8 cellular contexts compared by ENCODE assay signal in genomic region chr7:74606101-74606908, GRCh38. TPM values are rescaled to one million over a fixed set of nuclear protein-coding genes. Genes with fewer than 3 reads are reported as not detected.
DNase-seq lines count a peak whose midpoint lies in the region; FAIRE-seq and TF ChIP-seq lines count a peak whose summit lies in the region.

No MANE protein-coding gene starts in this region.

- no peak overlapping the region for H3K9ac ChIP-seq in mammary epithelial cell (ENCODE audit: insufficient read depth, low read length)
- H3K9ac ChIP-seq in kidney (ENCODE audit: low read length in 2 of 2) = peak overlapping the region in 1 of 2 donors; percentile 48

- no peaks in the 10 kb centered on the region for H4K20me1 ChIP-seq in mammary epithelial cell (ENCODE audit: insufficient read depth, low read length)

- H3K4me3 ChIP-seq in HL-60 (replicated peaks; ENCODE audit: insufficient read depth, low read length) = peak overlapping the region; percentile 25
- H3K4me3 ChIP-seq in mammary epithelial cell (replicated peaks in 1 of 3; ENCODE audit: insufficient read depth in 1 of 3, low read depth in 2 of 3, low read length in 3 of 3) = peak overlapping the region in 1 of 3 experiments; percentile 6
- H3K4me3 ChIP-seq in kidney (ENCODE audit: low read length in 2 of 2) = peak overlapping the region; percentile 39 to 60

- peak overlapping the region; percentile 34 for H2AFZ ChIP-seq in mammary epithelial cell (ENCODE audit: low read depth, low read length)

- H3K9me3 ChIP-seq in mammary epithelial cell (replicated peaks; ENCODE audit: insufficient read depth, low read length) (no peaks in the 10 kb centered on the region), kidney (ENCODE audit: control insufficient read depth in 1 of 2, low read length in 2 of 2) (no peaks in the 10 kb centered on the region)

- H3K27ac Mint-ChIP-seq in T-helper 2 cell treated with Interferon-gamma antibody and Interleukin-4, amounts not matched to agents 5 μg/mL and 100 μg/mL, for 36 hours = no peak overlapping the region

- dilution Hi-C loops in mammary epithelial cell (cut with HindIII; ENCODE audit: low sequenced_read_pairs) = no loop called here

- no peak for FAIRE-seq in kidney (lab: Jason Lieb, UNC)

- no peak overlapping the region for H3K27ac ChIP-seq in HL-60 (replicated peaks)
- no peak overlapping the region for H3K27ac ChIP-seq in mammary epithelial cell (ENCODE audit: insufficient read depth, low read depth, low read length)
- peak overlapping the region in 1 of 2 donors; percentile 32 for H3K27ac ChIP-seq in kidney (ENCODE audit: low read depth in 2 of 2, low read length in 2 of 2)

- DNase-seq in EL (peak; percentile 57), HL-60 (ENCODE audit: low read depth in 1 of 2, low spot score in 1 of 2) (peak in 1 of 2 experiments; percentile 23), mammary epithelial cell (no peak), kidney (peak; percentile 80), midbrain (lab: John Stamatoyannopoulos, UW) (no peak), inferior parietal cortex (ENCODE audit: extremely low spot score) (no peak)
- DNase-seq in T-helper 2 cell treated with Interferon-gamma antibody and Interleukin-4, amounts not matched to agents 5 μg/mL and 100 μg/mL, for 36 hours (ENCODE audit: low spot score) = peak; percentile 50
- peak; percentile 41 for DNase-seq in stimulated activated CD4-positive, alpha-beta T cell treated with anti-CD3 and anti-CD28 coated beads, Interleukin-4, amount 100 ng/mL, for 24 hours

- no peaks in the 10 kb centered on the region for H3K9me3 Mint-ChIP-seq in T-helper 2 cell treated with Interferon-gamma antibody and Interleukin-4, amounts not matched to agents 5 μg/mL and 100 μg/mL, for 36 hours

- TF ChIP-seq CTCF in HL-60 (IDR thresholded peaks at IDR 0.05; ENCODE audit: insufficient read depth, low read length) (no peak), mammary epithelial cell (conservative IDR thresholded peaks at IDR 0.05 in 1 of 2, IDR thresholded peaks at IDR 0.05 in 1 of 2; ENCODE audit: extremely low read depth in 1 of 2, insufficient read depth in 1 of 2, low read depth in 1 of 2, low read length in 2 of 2) (no peak), kidney (IDR thresholded peaks at IDR 0.05; ENCODE audit: borderline replicate concordance, extremely low read depth, insufficient read depth) (no peak)

- peak overlapping the region; percentile 64 for H3K4me3 Mint-ChIP-seq in T-helper 2 cell treated with Interferon-gamma antibody and Interleukin-4, amounts not matched to agents 5 μg/mL and 100 μg/mL, for 36 hours

- CTCF ChIA-PET in mammary epithelial cell (lab: Charles Lee; ENCODE audit: low non-redundant PET) = interaction anchor here (0.5 kb wide), 1 partner anchor 23 kb away, joined by 3 read pairs; no protein-coding TSS in a partner anchor

- peaks cover 20% of the 10 kb centered on the region for H3K4me1 ChIP-seq in mammary epithelial cell (ENCODE audit: insufficient read depth, low read length)
- peaks cover 0 to 3% of the 10 kb centered on the region in 2 donors for H3K4me1 ChIP-seq in kidney (ENCODE audit: control insufficient read depth in 1 of 2, insufficient read depth in 1 of 2, low read depth in 1 of 2, low read length in 2 of 2)

- in situ Hi-C loops in mammary epithelial cell (cut with MboI; ENCODE audit: low sequenced_read_pairs in 2 of 2) = no loop called here

- intact Hi-C loops in mammary epithelial cell (cut with micrococcal nuclease) = no loop called here
- intact Hi-C loops in kidney (cut with DNase I) = no loop called here

- WGBS in mammary epithelial cell (ENCODE audit: low coverage, missing lambda C conversion rate) = 5% methylated on average over 4 of the region's 51 CpGs

- H3K4me1 Mint-ChIP-seq in T-helper 2 cell treated with Interferon-gamma antibody and Interleukin-4, amounts not matched to agents 5 μg/mL and 100 μg/mL, for 36 hours (ENCODE audit: low read depth) = peaks cover 6% of the 10 kb centered on the region

- H3K4me2 ChIP-seq in mammary epithelial cell (ENCODE audit: insufficient read depth, low read depth, low read length) = peak overlapping the region; percentile 50

- H3K27me3 ChIP-seq in HL-60 (ENCODE audit: insufficient read depth, poor library complexity, severe bottlenecking) (no peaks in the 10 kb centered on the region), mammary epithelial cell (ENCODE audit: insufficient read depth, low read length) (no peaks in the 10 kb centered on the region)

- no TSS peak for BruUV-seq in mammary epithelial cell (replicated peaks; lab: Mats Ljungman, UMichigan)

- no peaks in the 10 kb centered on the region for H3K79me2 ChIP-seq in mammary epithelial cell (ENCODE audit: insufficient read depth, low read length)

- H3K36me3 Mint-ChIP-seq in T-helper 2 cell treated with Interferon-gamma antibody and Interleukin-4, amounts not matched to agents 5 μg/mL and 100 μg/mL, for 36 hours (ENCODE audit: low read depth) = no peaks in the 10 kb centered on the region

- no peaks in the 10 kb centered on the region for H3K27me3 Mint-ChIP-seq in T-helper 2 cell treated with Interferon-gamma antibody and Interleukin-4, amounts not matched to agents 5 μg/mL and 100 μg/mL, for 36 hours (ENCODE audit: low read depth)

- H3K36me3 ChIP-seq in mammary epithelial cell (ENCODE audit: insufficient read depth, low read length) (no peaks in the 10 kb centered on the region), kidney (ENCODE audit: control insufficient read depth in 1 of 2, insufficient read depth in 2 of 2, low read length in 2 of 2) (no peaks in the 10 kb centered on the region)

RNA-seq across cellular contexts. Expression of gene GTF2I, which starts 51.2 kb away (rescaled TPM):
- total RNA-seq in mammary epithelial cell (100 to 1,000 TPM; 170 to 184 TPM), kidney (241 TPM)
- polyA plus RNA-seq in mammary epithelial cell (47.9 TPM), kidney (ENCODE audit: insufficient read depth, low read depth, low replicate concordance) (31.8 TPM)
- polyA minus RNA-seq in mammary epithelial cell = 154 TPM

Comparison
In these comparisons a context has a peak if more than half of its experiments do, and no peak if none do; other contexts are left out.
1. DNase-seq: peak in EL (single experiment), T-helper 2 cell treated with Interferon-gamma antibody and Interleukin-4, amounts not matched to agents 5 μg/mL and 100 μg/mL, for 36 hours (single experiment), kidney (single experiment) and stimulated activated CD4-positive, alpha-beta T cell treated with anti-CD3 and anti-CD28 coated beads, Interleukin-4, amount 100 ng/mL, for 24 hours (single experiment); none in mammary epithelial cell (single experiment), midbrain (single experiment) and inferior parietal cortex (single experiment).